In genomic region chr15:71325461-71325860, GRCh38 we compare ENCODE assay signal across 17 cellular contexts.
DNase-seq lines count a peak whose midpoint lies in the region; ATAC-seq, FAIRE-seq and TF ChIP-seq lines count a peak whose summit lies in the region.
"Had no signal": no experiment of that assay in that cellular context is flagged by ENCODE, and none has a peak within 500 bp of the region (broad histone marks: within the 10 kb centered on the region; RNA-seq: fewer than 3 reads in every experiment).

No MANE protein-coding gene starts in this region.

- peak overlapping the region; percentile 57 to 93 for H4K8ac ChIP-seq in IMR-90 (ENCODE audit: low read depth in 2 of 2, low read length in 2 of 2)

- H3K27ac ChIP-seq in IMR-90 (ENCODE audit: insufficient read depth, low read length): peak overlapping the region; percentile 98
- no peak overlapping the region for H3K27ac ChIP-seq in testis
- H3K27ac ChIP-seq: gastroesophageal sphincter, sigmoid colon had no signal

- DNase-seq in AG10803 (ENCODE audit: low read depth): peak; percentile 58
- peak; percentile 55 for DNase-seq in IMR-90
- peak; percentile 29 for DNase-seq in astrocyte of the spinal cord (ENCODE audit: low read depth, low spot score)
- DNase-seq in hepatic stellate cell (ENCODE audit: low spot score): peak; percentile 32
- DNase-seq in AG08396 (ENCODE audit: low spot score): no peak
- no peak for DNase-seq in HTR-8/SVneo (ENCODE audit: insufficient read length, low spot score)
- no peak for DNase-seq in testis
- DNase-seq: activated CD8-positive, alpha-beta T cell treated with anti-CD3 and anti-CD28 coated beads for 36 hours; activated T-cell treated with anti-CD3 and anti-CD28 coated beads, Interleukin-2, amount 50 U/mL, for 72 hours; BE2C; DMS 273 treated with DMSO at 0.1 percent for 48 hours; NCI-H1436; sigmoid colon had no signal

- H3K56ac ChIP-seq in IMR-90 (ENCODE audit: extremely low read depth, insufficient read depth, low read length): peak overlapping the region; percentile 88; the same call in 1 of the 2 replicates

- TF ChIP-seq POLR2A in IMR-90 (IDR thresholded peaks at IDR 0.05; ENCODE audit: low read depth, low read length) (no peak), testis (IDR thresholded peaks at IDR 0.05) (no peak)

- POLR2A ChIA-PET in IMR-90 (lab: Charles Lee; ENCODE audit: unreplicated experiment): no interaction called here

- H3K14ac ChIP-seq in IMR-90 (replicated peaks; ENCODE audit: low read depth, low read length): peak overlapping the region; percentile 99

- H4K20me1 ChIP-seq in IMR-90 (ENCODE audit: insufficient read depth, low read length): no peaks in the 10 kb centered on the region

- H4K5ac ChIP-seq in IMR-90 (ENCODE audit: low read depth, low read length): peak overlapping the region; percentile 100

- peak overlapping the region; percentile 99 for H3K4ac ChIP-seq in IMR-90 (ENCODE audit: low read depth, low read length)

- CTCF ChIA-PET in IMR-90 (lab: Yijun Ruan, JAX): interaction anchor here (1.3 kb wide), 1 partner anchor 22 kb away, joined by 5 read pairs; no protein-coding TSS in a partner anchor

- no CpG with 5 or more reads among the region's 1 CpG for WGBS in IMR-90 (ENCODE audit: extremely low coverage in 2 of 2, insufficient read length in 1 of 2), 2 experiments
- WGBS in testis, 2 donors: 73 to 93% methylated on average over 1 of the region's 1 CpG

- H2AFZ ChIP-seq in IMR-90 (replicated peaks; ENCODE audit: low read length, poor library complexity): no peak overlapping the region

- peaks cover 2% of the 10 kb centered on the region; the same call in 1 of the 2 replicates for H3K36me3 ChIP-seq in IMR-90 (ENCODE audit: control insufficient read depth, insufficient read depth, low read length)
- no peaks in the 10 kb centered on the region for H3K36me3 ChIP-seq in testis (ENCODE audit: low read depth, missing control alignments)
- H3K36me3 ChIP-seq: BE2C, gastroesophageal sphincter, sigmoid colon had no signal

- no TSS peak for BruUV-seq in IMR-90 (replicated peaks; lab: Mats Ljungman, UMichigan)

- H3K18ac ChIP-seq in IMR-90 (ENCODE audit: low read depth, low read length): peak overlapping the region; percentile 100

- peak overlapping the region; percentile 98 for H2BK20ac ChIP-seq in IMR-90 (ENCODE audit: low read depth, low read length)

- peak overlapping the region; percentile 99 for H2AK5ac ChIP-seq in IMR-90 (ENCODE audit: low read depth, low read length)

- peak overlapping the region; percentile 99 for H2BK120ac ChIP-seq in IMR-90 (ENCODE audit: low read depth, low read length)

- H2BK15ac ChIP-seq in IMR-90 (ENCODE audit: low read depth, low read length): peak overlapping the region; percentile 90; the same call in 2 of the 3 replicates

- H4K91ac ChIP-seq in IMR-90 (ENCODE audit: insufficient read depth, low read depth, low read length): peak overlapping the region; percentile 99

- H2AK9ac ChIP-seq in IMR-90 (replicated peaks; ENCODE audit: low read depth, low read length, poor library complexity): peak overlapping the region; percentile 75

- H3K4me1 ChIP-seq in IMR-90 (ENCODE audit: control insufficient read depth, insufficient read depth, low read length) (peaks cover 37% of the 10 kb centered on the region), testis (peaks cover 26% of the 10 kb centered on the region)
- H3K4me1 ChIP-seq: BE2C had no signal

- H3K4me2 ChIP-seq in IMR-90 (ENCODE audit: low read depth, low read length): peak overlapping the region; percentile 4; the same call in 1 of the 2 replicates

- H3K79me1 ChIP-seq in IMR-90 (ENCODE audit: low read depth in 1 of 2, low read length in 2 of 2): peaks cover 27 to 58% of the 10 kb centered on the region in 2 experiments; a peak in 3 of 4 replicates

- peak overlapping the region; percentile 97 for H2BK5ac ChIP-seq in IMR-90 (ENCODE audit: low read depth, low read length, poor library complexity, severe bottlenecking)

- H3K9me3 ChIP-seq in IMR-90 (ENCODE audit: control insufficient read depth, insufficient read depth, low read length): no peaks in the 10 kb centered on the region
- H3K9me3 ChIP-seq in testis: no peaks in the 10 kb centered on the region
- H3K9me3 ChIP-seq: BE2C, gastroesophageal sphincter, sigmoid colon had no signal

- dilution Hi-C loops in IMR-90 (cut with HindIII; ENCODE audit: low sequenced_read_pairs, unreplicated experiment): no loop called here

- intact Hi-C loops in IMR-90 (cut with micrococcal nuclease) (no loop called here), testis (cut with DNase I; ENCODE audit: low total_unique reads) (no loop called here)

- peak overlapping the region; percentile 98 for H3K23ac ChIP-seq in IMR-90 (ENCODE audit: low read depth, low read length)

- peaks cover 31% of the 10 kb centered on the region for H3K9me1 ChIP-seq in IMR-90 (ENCODE audit: insufficient read depth, low read length)

- peak; percentile 28 for ATAC-seq in IMR-90 (ENCODE audit: low read depth)
- no peak for ATAC-seq in GM21723 (IDR thresholded peaks at IDR 0.05; ENCODE audit: unreplicated experiment)
- ATAC-seq: activated CD8-positive, alpha-beta T cell treated with anti-CD3 and anti-CD28 coated beads for 36 hours; activated naive CD4-positive, alpha-beta T cell treated with anti-CD3 and anti-CD28 coated beads, Interleukin-2, amount 50 U/mL, for 72 hours; activated T-cell treated with anti-CD3 and anti-CD28 coated beads, Interleukin-2, amount 50 U/mL, for 72 hours; gastroesophageal sphincter had no signal

- H3K9ac ChIP-seq in IMR-90 (ENCODE audit: low read depth, low read length): peak overlapping the region; percentile 45; the same call in 1 of the 2 replicates

- TF ChIP-seq CTCF in AG10803 (conservative IDR thresholded peaks at IDR 0.05; ENCODE audit: low read length) (no peak), IMR-90 (conservative IDR thresholded peaks at IDR 0.05; ENCODE audit: low read depth, low read length) (no peak), astrocyte of the spinal cord (IDR thresholded peaks at IDR 0.05; ENCODE audit: low read depth, low read length) (no peak), testis (IDR thresholded peaks at IDR 0.05) (no peak)

- FAIRE-seq in HTR-8/SVneo (lab: Jason Lieb, UNC): no peak
- FAIRE-seq: RCC 7860 had no signal

- in situ Hi-C loops in IMR-90 (cut with MboI; ENCODE audit: low sequenced_read_pairs): no loop called here
- in situ Hi-C loops in astrocyte of the spinal cord (cut with HindIII; ENCODE audit: low sequenced_read_pairs): no loop called here

- H3K4me3 ChIP-seq in AG10803 (ENCODE audit: low read length) (no peak overlapping the region), IMR-90 (ENCODE audit: insufficient read depth, low read depth, low read length) (no peak overlapping the region), astrocyte of the spinal cord (ENCODE audit: low read depth, low read length) (no peak overlapping the region), testis (no peak overlapping the region)
- H3K4me3 ChIP-seq: gastroesophageal sphincter, sigmoid colon had no signal

- TF ChIP-seq RAD21 in IMR-90 (IDR thresholded peaks at IDR 0.05; ENCODE audit: low read length): no peak

- H3K27me3 ChIP-seq in IMR-90 (ENCODE audit: control insufficient read depth, insufficient read depth, low read length) (no peaks in the 10 kb centered on the region), testis (no peaks in the 10 kb centered on the region)
- H3K27me3 ChIP-seq: BE2C, gastroesophageal sphincter, sigmoid colon had no signal

TF ChIP-seq in IMR-90, 13 proteins besides CTCF, POLR2A, EP300 and RAD21:
- TF ChIP-seq RFX5 (IDR thresholded peaks at IDR 0.05; ENCODE audit: low read depth, low read length) (no peak), CEBPB (IDR thresholded peaks at IDR 0.05; ENCODE audit: low read depth, low read length) (0 out of 2 replicates have a peak, but pooled peaks have one; percentile 1)

Comparison
In these comparisons a context has a peak if more than half of its experiments do, and no peak if none do; other contexts are left out.
1. DNase-seq: peak in AG10803 (single experiment), IMR-90 (single experiment), astrocyte of the spinal cord (single experiment) and hepatic stellate cell (single experiment); none in AG08396 (single experiment), HTR-8/SVneo (single experiment) and testis (single experiment).